Comparison of ENCODE assay signal across 13 cellular contexts in the genomic region with DNA sequence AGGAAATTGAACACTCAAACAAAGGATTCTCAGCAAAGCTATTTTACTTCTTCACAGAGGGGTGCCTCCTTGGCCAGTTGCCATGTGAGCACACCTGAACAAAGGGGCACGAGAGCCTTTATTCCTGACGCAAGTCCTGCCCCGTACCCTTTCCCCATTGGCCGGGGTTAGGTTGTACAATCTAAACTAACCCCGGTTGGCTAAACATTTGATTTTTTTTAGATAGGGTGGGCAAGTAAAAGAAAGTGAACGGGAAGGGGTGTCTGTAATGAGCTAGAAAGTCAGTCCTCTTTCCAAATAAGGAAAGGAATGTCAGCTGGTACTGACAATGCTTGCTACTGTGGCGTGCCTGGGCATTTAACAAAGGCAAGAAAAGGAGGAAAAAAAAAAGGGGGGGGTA.
"Had no signal": no experiment of that assay in that cellular context is flagged by ENCODE, and none has a peak within 500 bp of the region (broad histone marks: within the 10 kb centered on the region; RNA-seq: fewer than 3 reads in every experiment).

No MANE protein-coding gene starts in this region.

- ATAC-seq: activated naive CD8-positive, alpha-beta T cell treated with anti-CD3 and anti-CD28 coated beads, Interleukin-2, amount 50 U/mL, for 24 hours; activated T-helper 17 cell treated with anti-CD3 and anti-CD28 coated beads, Interleukin-2, amount 50 U/mL, for 72 hours; pancreas had no signal

- H3K9me3 Mint-ChIP-seq: activated naive CD8-positive, alpha-beta T cell treated with anti-CD3 and anti-CD28 coated beads, Interleukin-2, amount 50 U/mL, for 24 hours; activated T-helper 17 cell treated with anti-CD3 and anti-CD28 coated beads, Interleukin-2, amount 50 U/mL, for 72 hours; nephron progenitor cell had no signal

- H3K27ac Mint-ChIP-seq: activated naive CD8-positive, alpha-beta T cell treated with anti-CD3 and anti-CD28 coated beads, Interleukin-2, amount 50 U/mL, for 24 hours; activated T-helper 17 cell treated with anti-CD3 and anti-CD28 coated beads, Interleukin-2, amount 50 U/mL, for 72 hours had no signal

- H3K27me3 ChIP-seq: ascending aorta, esophagus muscularis mucosa, pancreas, stomach, testis, upper lobe of left lung had no signal

- H3K4me3 ChIP-seq: ascending aorta, esophagus muscularis mucosa, pancreas, stomach, testis, upper lobe of left lung had no signal

- H3K4me3 Mint-ChIP-seq: activated naive CD8-positive, alpha-beta T cell treated with anti-CD3 and anti-CD28 coated beads, Interleukin-2, amount 50 U/mL, for 24 hours; activated T-helper 17 cell treated with anti-CD3 and anti-CD28 coated beads, Interleukin-2, amount 50 U/mL, for 72 hours; nephron progenitor cell had no signal

- H3K9me3 ChIP-seq: ascending aorta, esophagus muscularis mucosa, pancreas, stomach, testis, upper lobe of left lung had no signal

- H3K4me1 ChIP-seq: ascending aorta, esophagus muscularis mucosa, pancreas, stomach, upper lobe of left lung had no signal

- DNase-seq: activated CD4-positive, alpha-beta T cell treated with anti-CD3 and anti-CD28 coated beads, Interleukin-2, amount 50 U/mL, for 1 hour; activated naive CD4-positive, alpha-beta T cell treated with Interleukin-2 at 50 U/mL for 16 hours; activated naive CD8-positive, alpha-beta T cell treated with anti-CD3 and anti-CD28 coated beads, Interleukin-2, amount 50 U/mL, for 24 hours; activated T-cell treated with anti-CD3 and anti-CD28 coated beads for 4 hours; nephron progenitor cell; pancreas; stimulated activated CD4-positive, alpha-beta T cell treated with anti-CD3 and anti-CD28 coated beads, Interleukin-1b, Interleukin-23, amount 100 ng/mL, for 48 hours; stomach; testis; upper lobe of left lung had no signal

- H3K27ac ChIP-seq: ascending aorta, esophagus muscularis mucosa, pancreas, stomach, testis, upper lobe of left lung had no signal

- H3K36me3 ChIP-seq: ascending aorta, esophagus muscularis mucosa, pancreas, stomach, upper lobe of left lung had no signal

- H3K4me1 Mint-ChIP-seq: activated naive CD8-positive, alpha-beta T cell treated with anti-CD3 and anti-CD28 coated beads, Interleukin-2, amount 50 U/mL, for 24 hours; activated T-helper 17 cell treated with anti-CD3 and anti-CD28 coated beads, Interleukin-2, amount 50 U/mL, for 72 hours had no signal
